Comparison of ENCODE assay signal across 28 cellular contexts in genomic region chr20:5413394-5413793, GRCh38.
"Had no signal": no experiment of that assay in that cellular context is flagged by ENCODE, and none has a peak within 500 bp of the region (broad histone marks: within the 10 kb centered on the region; RNA-seq: fewer than 3 reads in every experiment).

No MANE protein-coding gene starts in this region.

- H3K4me3 ChIP-seq: colonic mucosa, coronary artery, dorsolateral prefrontal cortex, esophagus squamous epithelium, gastrocnemius medialis, gastroesophageal sphincter, heart left ventricle, heart right ventricle had no signal

- DNase-seq: colonic mucosa; cortex of kidney; dermis blood vessel endothelial cell; dorsolateral prefrontal cortex; effector CD4-positive, alpha-beta T cell; effector CD8-positive, alpha-beta T cell; effector memory CD4-positive, alpha-beta T cell; effector memory CD8-positive, alpha-beta T cell; endodermal cell; erythroblast; esophagus squamous epithelium; foreskin fibroblast; foreskin keratinocyte; foreskin melanocyte; gastrocnemius medialis; glutamatergic neuron; head of caudate nucleus; heart left ventricle; heart right ventricle had no signal

- FAIRE-seq: colon, endometrium, endothelial cell of umbilical vein, frontal cortex had no signal

- ATAC-seq: effector memory CD8-positive, alpha-beta T cell; esophagus mucosa; foreskin keratinocyte; gastrocnemius medialis; gastroesophageal sphincter; heart left ventricle; heart right ventricle had no signal

- H3K36me3 ChIP-seq: colonic mucosa, esophagus squamous epithelium, gastrocnemius medialis, gastroesophageal sphincter, heart left ventricle, heart right ventricle had no signal

- H3K27ac Mint-ChIP-seq: dendritic cell treated with granulocyte-macrophage colony-stimulating factor and Interleukin-4, amounts not matched to agents 40 ng/mL and 50 ng/mL, for 4 days; effector memory CD8-positive, alpha-beta T cell; endodermal cell had no signal

- H3K27me3 ChIP-seq: colonic mucosa, esophagus squamous epithelium, foreskin keratinocyte, gastrocnemius medialis, gastroesophageal sphincter had no signal

- H3K9me3 Mint-ChIP-seq: effector memory CD8-positive, alpha-beta T cell; endodermal cell had no signal

- H3K4me3 Mint-ChIP-seq: dendritic cell treated with granulocyte-macrophage colony-stimulating factor and Interleukin-4, amounts not matched to agents 40 ng/mL and 50 ng/mL, for 4 days; effector memory CD8-positive, alpha-beta T cell; endodermal cell had no signal

- H3K4me1 Mint-ChIP-seq: endodermal cell had no signal

- H3K9me3 ChIP-seq: colonic mucosa, esophagus squamous epithelium, gastrocnemius medialis, gastroesophageal sphincter, heart left ventricle, heart right ventricle had no signal

- H3K4me1 ChIP-seq: colonic mucosa, esophagus squamous epithelium, foreskin keratinocyte, gastrocnemius medialis, gastroesophageal sphincter, heart left ventricle, heart right ventricle had no signal

- H3K27ac ChIP-seq: colonic mucosa, coronary artery, dorsolateral prefrontal cortex, epithelial cell of prostate, esophagus squamous epithelium, foreskin keratinocyte, gastrocnemius medialis, gastroesophageal sphincter, heart left ventricle, heart right ventricle had no signal
